In the genomic region with DNA sequence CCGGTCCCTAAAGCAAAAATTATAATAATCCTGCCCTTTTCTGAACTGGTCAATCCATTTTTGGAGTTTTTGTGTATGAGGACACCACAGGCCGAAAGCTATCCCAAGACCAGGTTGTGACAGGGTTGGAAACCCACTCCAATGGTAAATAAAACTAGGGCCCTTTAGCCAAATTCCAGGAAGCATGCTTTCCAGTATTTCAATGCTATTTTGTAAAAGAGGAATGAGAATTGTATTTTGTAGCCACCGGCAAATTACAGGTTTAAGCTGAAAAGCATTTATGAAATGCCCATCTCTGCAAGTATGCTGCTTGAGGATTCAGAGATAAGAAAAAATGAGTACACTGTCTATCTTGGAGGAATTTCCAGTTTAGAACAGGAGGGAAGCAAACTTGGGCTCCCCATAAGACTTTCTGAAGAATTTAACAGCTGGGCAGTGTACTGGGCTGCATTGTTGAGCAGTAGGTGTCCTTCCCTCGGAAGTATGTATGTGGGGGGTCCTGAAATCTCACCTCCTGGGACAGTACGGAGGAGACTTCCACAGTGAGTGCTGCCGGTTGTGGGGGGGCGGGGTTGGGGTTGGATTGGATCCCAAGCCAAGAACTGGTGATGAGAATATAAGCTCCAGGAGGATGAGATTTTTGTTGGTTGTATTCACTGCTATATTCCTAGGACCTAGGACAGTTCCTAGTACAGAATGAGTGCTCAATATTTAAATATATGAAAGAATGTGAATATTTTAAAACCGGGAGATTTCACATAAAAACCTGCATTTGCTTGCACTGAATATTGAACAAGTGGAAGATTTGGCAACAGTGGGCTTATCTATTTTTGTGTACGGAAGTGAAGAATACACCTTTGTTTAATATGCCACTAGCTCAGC, we compare ENCODE assay signal across 2 cellular contexts.
TF ChIP-seq lines count a peak whose summit lies in the region.

No MANE protein-coding gene starts in this region.

TF ChIP-seq in SK-N-SH, 30 proteins besides CTCF, POLR2A, EP300 and RAD21 (continued from another document):
- TF ChIP-seq, protein P1, sequence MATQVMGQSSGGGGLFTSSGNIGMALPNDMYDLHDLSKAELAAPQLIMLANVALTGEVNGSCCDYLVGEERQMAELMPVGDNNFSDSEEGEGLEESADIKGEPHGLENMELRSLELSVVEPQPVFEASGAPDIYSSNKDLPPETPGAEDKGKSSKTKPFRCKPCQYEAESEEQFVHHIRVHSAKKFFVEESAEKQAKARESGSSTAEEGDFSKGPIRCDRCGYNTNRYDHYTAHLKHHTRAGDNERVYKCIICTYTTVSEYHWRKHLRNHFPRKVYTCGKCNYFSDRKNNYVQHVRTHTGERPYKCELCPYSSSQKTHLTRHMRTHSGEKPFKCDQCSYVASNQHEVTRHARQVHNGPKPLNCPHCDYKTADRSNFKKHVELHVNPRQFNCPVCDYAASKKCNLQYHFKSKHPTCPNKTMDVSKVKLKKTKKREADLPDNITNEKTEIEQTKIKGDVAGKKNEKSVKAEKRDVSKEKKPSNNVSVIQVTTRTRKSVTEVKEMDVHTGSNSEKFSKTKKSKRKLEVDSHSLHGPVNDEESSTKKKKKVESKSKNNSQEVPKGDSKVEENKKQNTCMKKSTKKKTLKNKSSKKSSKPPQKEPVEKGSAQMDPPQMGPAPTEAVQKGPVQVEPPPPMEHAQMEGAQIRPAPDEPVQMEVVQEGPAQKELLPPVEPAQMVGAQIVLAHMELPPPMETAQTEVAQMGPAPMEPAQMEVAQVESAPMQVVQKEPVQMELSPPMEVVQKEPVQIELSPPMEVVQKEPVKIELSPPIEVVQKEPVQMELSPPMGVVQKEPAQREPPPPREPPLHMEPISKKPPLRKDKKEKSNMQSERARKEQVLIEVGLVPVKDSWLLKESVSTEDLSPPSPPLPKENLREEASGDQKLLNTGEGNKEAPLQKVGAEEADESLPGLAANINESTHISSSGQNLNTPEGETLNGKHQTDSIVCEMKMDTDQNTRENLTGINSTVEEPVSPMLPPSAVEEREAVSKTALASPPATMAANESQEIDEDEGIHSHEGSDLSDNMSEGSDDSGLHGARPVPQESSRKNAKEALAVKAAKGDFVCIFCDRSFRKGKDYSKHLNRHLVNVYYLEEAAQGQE (IDR thresholded peaks at IDR 0.05; ENCODE audit: low read depth, low read length), result peak; percentile 14; the same call in 1 of the 2 replicates
- no peak for TF ChIP-seq GATA2 (CRISPR knock-in tag; IDR thresholded peaks at IDR 0.05)

TF ChIP-seq in SK-N-SH treated with all-trans-retinoic acid at 6 μM for 48 hours, 23 proteins besides CTCF, POLR2A, EP300 and RAD21 (continued from another document):
- TF ChIP-seq, protein P2, sequence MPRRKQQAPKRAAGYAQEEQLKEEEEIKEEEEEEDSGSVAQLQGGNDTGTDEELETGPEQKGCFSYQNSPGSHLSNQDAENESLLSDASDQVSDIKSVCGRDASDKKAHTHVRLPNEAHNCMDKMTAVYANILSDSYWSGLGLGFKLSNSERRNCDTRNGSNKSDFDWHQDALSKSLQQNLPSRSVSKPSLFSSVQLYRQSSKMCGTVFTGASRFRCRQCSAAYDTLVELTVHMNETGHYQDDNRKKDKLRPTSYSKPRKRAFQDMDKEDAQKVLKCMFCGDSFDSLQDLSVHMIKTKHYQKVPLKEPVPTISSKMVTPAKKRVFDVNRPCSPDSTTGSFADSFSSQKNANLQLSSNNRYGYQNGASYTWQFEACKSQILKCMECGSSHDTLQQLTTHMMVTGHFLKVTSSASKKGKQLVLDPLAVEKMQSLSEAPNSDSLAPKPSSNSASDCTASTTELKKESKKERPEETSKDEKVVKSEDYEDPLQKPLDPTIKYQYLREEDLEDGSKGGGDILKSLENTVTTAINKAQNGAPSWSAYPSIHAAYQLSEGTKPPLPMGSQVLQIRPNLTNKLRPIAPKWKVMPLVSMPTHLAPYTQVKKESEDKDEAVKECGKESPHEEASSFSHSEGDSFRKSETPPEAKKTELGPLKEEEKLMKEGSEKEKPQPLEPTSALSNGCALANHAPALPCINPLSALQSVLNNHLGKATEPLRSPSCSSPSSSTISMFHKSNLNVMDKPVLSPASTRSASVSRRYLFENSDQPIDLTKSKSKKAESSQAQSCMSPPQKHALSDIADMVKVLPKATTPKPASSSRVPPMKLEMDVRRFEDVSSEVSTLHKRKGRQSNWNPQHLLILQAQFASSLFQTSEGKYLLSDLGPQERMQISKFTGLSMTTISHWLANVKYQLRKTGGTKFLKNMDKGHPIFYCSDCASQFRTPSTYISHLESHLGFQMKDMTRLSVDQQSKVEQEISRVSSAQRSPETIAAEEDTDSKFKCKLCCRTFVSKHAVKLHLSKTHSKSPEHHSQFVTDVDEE (CRISPR knock-in tag; IDR thresholded peaks at IDR 0.05), result no peak
- TF ChIP-seq, protein P3, sequence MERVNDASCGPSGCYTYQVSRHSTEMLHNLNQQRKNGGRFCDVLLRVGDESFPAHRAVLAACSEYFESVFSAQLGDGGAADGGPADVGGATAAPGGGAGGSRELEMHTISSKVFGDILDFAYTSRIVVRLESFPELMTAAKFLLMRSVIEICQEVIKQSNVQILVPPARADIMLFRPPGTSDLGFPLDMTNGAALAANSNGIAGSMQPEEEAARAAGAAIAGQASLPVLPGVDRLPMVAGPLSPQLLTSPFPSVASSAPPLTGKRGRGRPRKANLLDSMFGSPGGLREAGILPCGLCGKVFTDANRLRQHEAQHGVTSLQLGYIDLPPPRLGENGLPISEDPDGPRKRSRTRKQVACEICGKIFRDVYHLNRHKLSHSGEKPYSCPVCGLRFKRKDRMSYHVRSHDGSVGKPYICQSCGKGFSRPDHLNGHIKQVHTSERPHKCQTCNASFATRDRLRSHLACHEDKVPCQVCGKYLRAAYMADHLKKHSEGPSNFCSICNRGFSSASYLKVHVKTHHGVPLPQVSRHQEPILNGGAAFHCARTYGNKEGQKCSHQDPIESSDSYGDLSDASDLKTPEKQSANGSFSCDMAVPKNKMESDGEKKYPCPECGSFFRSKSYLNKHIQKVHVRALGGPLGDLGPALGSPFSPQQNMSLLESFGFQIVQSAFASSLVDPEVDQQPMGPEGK (CRISPR knock-in tag; IDR thresholded peaks at IDR 0.05; ENCODE audit: borderline replicate concordance), result no peak
- no peak for TF ChIP-seq GLIS3 (CRISPR knock-in tag; IDR thresholded peaks at IDR 0.05)
- no peak for TF ChIP-seq ARNTL (CRISPR knock-in tag; IDR thresholded peaks at IDR 0.05; ENCODE audit: borderline replicate concordance, low read depth)
- TF ChIP-seq ZFP30 (CRISPR knock-in tag; IDR thresholded peaks at IDR 0.05), result no peak
- TF ChIP-seq, protein P4, sequence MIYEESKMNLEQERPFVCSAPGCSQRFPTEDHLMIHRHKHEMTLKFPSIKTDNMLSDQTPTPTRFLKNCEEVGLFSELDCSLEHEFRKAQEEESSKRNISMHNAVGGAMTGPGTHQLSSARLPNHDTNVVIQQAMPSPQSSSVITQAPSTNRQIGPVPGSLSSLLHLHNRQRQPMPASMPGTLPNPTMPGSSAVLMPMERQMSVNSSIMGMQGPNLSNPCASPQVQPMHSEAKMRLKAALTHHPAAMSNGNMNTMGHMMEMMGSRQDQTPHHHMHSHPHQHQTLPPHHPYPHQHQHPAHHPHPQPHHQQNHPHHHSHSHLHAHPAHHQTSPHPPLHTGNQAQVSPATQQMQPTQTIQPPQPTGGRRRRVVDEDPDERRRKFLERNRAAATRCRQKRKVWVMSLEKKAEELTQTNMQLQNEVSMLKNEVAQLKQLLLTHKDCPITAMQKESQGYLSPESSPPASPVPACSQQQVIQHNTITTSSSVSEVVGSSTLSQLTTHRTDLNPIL (CRISPR knock-in tag; IDR thresholded peaks at IDR 0.05; ENCODE audit: low read depth), result no peak
